ENCODE assay signal across 1 cellular context in genomic region chr9:103068666-103069207, GRCh38.
TF ChIP-seq lines count a peak whose summit lies in the region.

No MANE protein-coding gene starts in this region.

TF ChIP-seq in GM23338, 12 proteins besides CTCF, POLR2A, EP300 and RAD21 (continued from another document):
- no peak for TF ChIP-seq ZNF462 (CRISPR knock-in tag; IDR thresholded peaks at IDR 0.05)
- TF ChIP-seq EZH2 (IDR thresholded peaks at IDR 0.05; ENCODE audit: low read depth, unreplicated experiment), result no peak
TF ChIP-seq in GM23338: peak in this region for 0.
